Comparison of ENCODE assay signal across 1 cellular context in genomic region chr1:3762873-3763228, GRCh38.
TF ChIP-seq lines count a peak whose summit lies in the region.

No MANE protein-coding gene starts in this region.

TF ChIP-seq in H1, 55 proteins besides CTCF, POLR2A, EP300 and RAD21:
- TF ChIP-seq CBX8 (IDR thresholded peaks at IDR 0.05; ENCODE audit: borderline replicate concordance, low read depth, low read length) (no peak), HDAC2 (IDR thresholded peaks at IDR 0.05; ENCODE audit: borderline replicate concordance in 1 of 2, low read depth in 2 of 2, low read length in 2 of 2) (no peak), ASH2L (IDR thresholded peaks at IDR 0.05; ENCODE audit: low read length) (no peak), CEBPB (IDR thresholded peaks at IDR 0.05; ENCODE audit: low read depth, low read length) (no peak), KDM5A (IDR thresholded peaks at IDR 0.05; ENCODE audit: low read length) (no peak), MAFK (IDR thresholded peaks at IDR 0.05; ENCODE audit: low read depth, low read length) (no peak), POLR2AphosphoS5 (IDR thresholded peaks at IDR 0.05; ENCODE audit: low read depth, low read length) (no peak), CHD2 (IDR thresholded peaks at IDR 0.05; ENCODE audit: low read length) (no peak), SP2 (IDR thresholded peaks at IDR 0.05; ENCODE audit: low read length) (no peak), SRF (IDR thresholded peaks at IDR 0.05; ENCODE audit: low read depth, low read length) (no peak)
